8 cellular contexts compared by ENCODE assay signal in genomic region chr15:40098489-40099261, GRCh38. TPM values are rescaled to one million over a fixed set of nuclear protein-coding genes. Genes with fewer than 3 reads are reported as not detected.
DNase-seq lines count a peak whose midpoint lies in the region; ATAC-seq and TF ChIP-seq lines count a peak whose summit lies in the region.

No MANE protein-coding gene starts in this region.

- no peak overlapping the region for H3K4me3 Mint-ChIP-seq in GM23338

- H3K27me3 Mint-ChIP-seq in GM23338 (ENCODE audit: insufficient read depth, low read depth, poor library complexity) = peaks cover 16% of the 10 kb centered on the region

- peak overlapping the region; percentile 38; the same call in 1 of the 2 replicates for H3K27ac Mint-ChIP-seq in GM23338

- 2% methylated on average over 12 of the region's 12 CpGs; no CpG with 5 or more reads in 1 of the 2 donors for WGBS in transverse colon (ENCODE audit: low coverage in 1 of 2), 2 donors

- H3K27me3 ChIP-seq in GM23338 (ENCODE audit: insufficient read depth) = no peaks in the 10 kb centered on the region
- no peaks in the 10 kb centered on the region for H3K27me3 ChIP-seq in Peyer's patch
- no peaks in the 10 kb centered on the region for H3K27me3 ChIP-seq in foreskin keratinocyte
- H3K27me3 ChIP-seq in osteoblast (ENCODE audit: insufficient read depth, low read length) = no peaks in the 10 kb centered on the region
- no peaks in the 10 kb centered on the region for H3K27me3 ChIP-seq in transverse colon

- peak; percentile 36 for TF ChIP-seq EP300 in transverse colon (IDR thresholded peaks at IDR 0.05; ENCODE audit: low read depth)

- peak; percentile 22 for ATAC-seq in GM23338
- ATAC-seq in foreskin keratinocyte = peak; percentile 73

- H3K27ac ChIP-seq in GM23338 (ENCODE audit: low read depth) = peak overlapping the region; percentile 64
- H3K27ac ChIP-seq in Peyer's patch = peak overlapping the region; percentile 91 to 94 (median 92)
- no peak overlapping the region for H3K27ac ChIP-seq in foreskin keratinocyte
- peak overlapping the region; percentile 81 for H3K27ac ChIP-seq in osteoblast (ENCODE audit: low read depth, low read length)
- peak overlapping the region; percentile 88 to 94 (median 90) for H3K27ac ChIP-seq in transverse colon

- DNase-seq in ELR (ENCODE audit: low read depth) (peak; percentile 93), GM23338 (ENCODE audit: low spot score) (peak; percentile 47), KG1 (lab: John Stamatoyannopoulos, UW) (peak; percentile 80), Peyer's patch (peak; percentile 68 to 93 (median 89)), foreskin keratinocyte (peak in 1 of 2 donors; percentile 64), osteoblast (ENCODE audit: insufficient read length, low spot score, missing footprints) (peak; percentile 99), transverse colon (peak; percentile 80)
- peak; percentile 67 for DNase-seq in activated T-helper 9 cell treated with anti-CD3 and anti-CD28 coated beads, Interleukin-2, amount 50 U/mL, for 16 hours (ENCODE audit: low read depth)

- intact Hi-C loops in transverse colon (cut with DNase I; ENCODE audit: low total_unique reads) = no loop called here

- H3K9me3 Mint-ChIP-seq in GM23338 = no peaks in the 10 kb centered on the region

- peaks cover 80% of the 10 kb centered on the region for H3K4me1 Mint-ChIP-seq in GM23338

- H3K4me1 ChIP-seq in GM23338 (ENCODE audit: insufficient read depth) = peaks cover 56% of the 10 kb centered on the region
- H3K4me1 ChIP-seq in Peyer's patch = peaks cover 22 to 98% (median 70%) of the 10 kb centered on the region in 4 donors
- peaks cover 8% of the 10 kb centered on the region for H3K4me1 ChIP-seq in foreskin keratinocyte
- peaks cover 41% of the 10 kb centered on the region for H3K4me1 ChIP-seq in osteoblast (ENCODE audit: insufficient read depth, low read length)
- H3K4me1 ChIP-seq in transverse colon = peaks cover 71 to 98% (median 78%) of the 10 kb centered on the region in 4 donors

- H3F3A ChIP-seq in GM23338 (replicated peaks; ENCODE audit: low read depth) = peaks cover 9% of the 10 kb centered on the region; the same call in 1 of the 2 replicates

- TF ChIP-seq CTCF in GM23338 (conservative IDR thresholded peaks at IDR 0.05; ENCODE audit: low read depth in 2 of 2) (no peak), Peyer's patch (IDR thresholded peaks at IDR 0.05) (no peak), foreskin keratinocyte (conservative IDR thresholded peaks at IDR 0.05) (peak; percentile 1), osteoblast (IDR thresholded peaks at IDR 0.05; ENCODE audit: extremely low read depth, low read depth, low read length) (no peak), transverse colon (IDR thresholded peaks at IDR 0.05) (no peak)

- H3K79me2 ChIP-seq in GM23338 (replicated peaks; ENCODE audit: insufficient read depth) (no peaks in the 10 kb centered on the region), osteoblast (ENCODE audit: insufficient read depth, low read length) (no peaks in the 10 kb centered on the region)

- H4K20me1 ChIP-seq in GM23338 (replicated peaks; ENCODE audit: insufficient read depth) = 0 out of 2 replicates have a peak, but pooled peaks cover 3% of the 10 kb centered on the region
- no peaks in the 10 kb centered on the region for H4K20me1 ChIP-seq in osteoblast (ENCODE audit: insufficient read depth, low read length)

- H3K4me2 ChIP-seq in GM23338 (peak overlapping the region; percentile 65), osteoblast (ENCODE audit: insufficient read depth, low read length) (peak overlapping the region; percentile 70)

- no peak overlapping the region for H2AFZ ChIP-seq in GM23338
- H2AFZ ChIP-seq in osteoblast (ENCODE audit: low read length) = peak overlapping the region; percentile 38

- TF ChIP-seq POLR2A in Peyer's patch (IDR thresholded peaks at IDR 0.05) (peak in 1 of 2 donors; percentile 41), transverse colon (IDR thresholded peaks at IDR 0.05) (peak; percentile 53)

- no peaks in the 10 kb centered on the region; the same call in 1 of the 2 replicates for H3K36me3 ChIP-seq in GM23338 (ENCODE audit: insufficient read depth)
- H3K36me3 ChIP-seq in Peyer's patch = no peaks in the 10 kb centered on the region
- no peaks in the 10 kb centered on the region for H3K36me3 ChIP-seq in osteoblast (ENCODE audit: insufficient read depth, low read length)
- no peaks in the 10 kb centered on the region for H3K36me3 ChIP-seq in transverse colon

- peaks cover 14% of the 10 kb centered on the region; the same call in 2 of the 3 replicates for H3K36me3 Mint-ChIP-seq in GM23338 (ENCODE audit: low read depth)

- in situ Hi-C loops in transverse colon (cut with MboI; ENCODE audit: low pct_ligation_motif_present in 1 of 4, low pct_unique_long_range_greater_than_20kb in 1 of 4, low sequenced_read_pairs in 3 of 4) = no loop called here

- H3K4me3 ChIP-seq in GM23338 (no peak overlapping the region), Peyer's patch (peak overlapping the region in 3 of 4 donors; percentile 11 to 28 (median 22)), osteoblast (ENCODE audit: insufficient read depth, low read length) (peak overlapping the region; percentile 45), transverse colon (peak overlapping the region in 1 of 4 donors; percentile 19)

- H3K9me3 ChIP-seq in Peyer's patch = no peaks in the 10 kb centered on the region
- no peaks in the 10 kb centered on the region for H3K9me3 ChIP-seq in osteoblast (ENCODE audit: low read depth, low read length)
- H3K9me3 ChIP-seq in transverse colon = no peaks in the 10 kb centered on the region

- no peaks in the 10 kb centered on the region for H3K9me2 ChIP-seq in GM23338 (ENCODE audit: insufficient read depth)

TF ChIP-seq in GM23338, 12 proteins besides CTCF, POLR2A, EP300 and RAD21:
- TF ChIP-seq NANOG (IDR thresholded peaks at IDR 0.05; ENCODE audit: borderline replicate concordance) = no peak
- no peak for TF ChIP-seq CREB1 (CRISPR knock-in tag; IDR thresholded peaks at IDR 0.05; ENCODE audit: low read depth)
TF ChIP-seq in GM23338: peak in this region for 0.

RNA-seq across cellular contexts. Expression of gene BMF, which starts 10.0 kb away (rescaled TPM):
- total RNA-seq in GM23338 (2014; rRNA removed; shearing (Covaris generic)) = 16.0 and 20.3 TPM in 2 replicates
- polyA plus RNA-seq in GM23338 (2016; fragmentation: Nextera tagmentation; extraction: Ambion mirVana) = 2.0 and 2.5 TPM in 2 replicates
- 10 to 100 TPM; 13.5 to 98.2 (median 26.1) TPM for total RNA-seq in Peyer's patch
- 0.07 and 0.34 TPM in 2 replicates for total RNA-seq in foreskin keratinocyte
- polyA plus RNA-seq in foreskin keratinocyte = 0.07 and 0.22 TPM in 2 replicates
- 8.0 TPM in 2 replicates for total RNA-seq in osteoblast
- 10 to 100 TPM; 13.3 to 35.4 (median 25.1) TPM for total RNA-seq in transverse colon

RNA-seq across cellular contexts. Expression of gene SRP14, which starts 59.7 kb away (rescaled TPM):
- total RNA-seq in GM23338 (2014; rRNA removed; shearing (Covaris generic)) = 249 and 294 TPM in 2 replicates
- polyA plus RNA-seq in GM23338 (2016; fragmentation: Nextera tagmentation; extraction: Ambion mirVana) = 1,410 and 1,412 TPM in 2 replicates
- total RNA-seq in Peyer's patch = 100 to 1,000 TPM; 105 to 163 (median 146) TPM
- 136 and 141 TPM in 2 replicates for total RNA-seq in foreskin keratinocyte
- polyA plus RNA-seq in foreskin keratinocyte = 403 and 413 TPM in 2 replicates
- total RNA-seq in osteoblast = 81.4 and 97.2 TPM in 2 replicates
- total RNA-seq in transverse colon = 100 to 1,000 TPM; 216 to 511 (median 283) TPM
